29 cellular contexts compared by ENCODE assay signal in the genomic region with DNA sequence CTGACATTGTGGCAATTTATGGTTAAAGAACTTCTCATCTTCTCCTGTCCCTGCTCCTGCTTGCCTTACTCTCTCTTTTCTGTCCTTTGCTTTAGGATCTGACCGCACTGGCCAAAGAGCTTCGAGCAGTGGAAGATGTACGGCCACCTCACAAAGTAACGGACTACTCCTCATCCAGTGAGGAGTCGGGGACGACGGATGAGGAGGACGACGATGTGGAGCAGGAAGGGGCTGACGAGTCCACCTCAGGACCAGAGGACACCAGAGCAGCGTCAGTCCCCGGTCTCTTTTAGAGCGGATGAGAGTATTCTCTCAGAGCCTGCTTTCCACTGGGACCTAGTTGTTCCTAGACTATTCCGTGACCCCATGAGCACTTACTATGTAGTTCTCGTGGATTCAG.
"Had no signal": no experiment of that assay in that cellular context is flagged by ENCODE, and none has a peak within 500 bp of the region (broad histone marks: within the 10 kb centered on the region; RNA-seq: fewer than 3 reads in every experiment).

No MANE protein-coding gene starts in this region.

- H3K9me3 ChIP-seq: gastroesophageal sphincter, heart left ventricle, neutrophil, sigmoid colon, stomach, thyroid gland, upper lobe of left lung, vagina had no signal

- H3K27me3 Mint-ChIP-seq: activated B cell treated with CpG ODN at 0.5 μM for 24 hours; activated naive CD4-positive, alpha-beta T cell treated with anti-CD3 and anti-CD28 coated beads, Interleukin-2, amount 10 ng/mL, durations not matched to agents 7 days and 5 days; activated naive CD8-positive, alpha-beta T cell treated with anti-CD3 and anti-CD28 coated beads, Interleukin-2, amount 50 U/mL, for 24 hours; central memory CD8-positive, alpha-beta T cell; memory B cell; stimulated activated naive B cell treated with anti-CD40 and anti-IgM and Interleukin-4, amounts not matched to agents 10 μg/mL and 1 μg/mL and 100 μg/mL, for 72 hours had no signal

- H3K4me3 Mint-ChIP-seq: activated B cell treated with CpG ODN at 0.5 μM for 24 hours; activated naive CD4-positive, alpha-beta T cell treated with anti-CD3 and anti-CD28 coated beads, Interleukin-2, amount 10 ng/mL, durations not matched to agents 7 days and 5 days; activated naive CD8-positive, alpha-beta T cell treated with anti-CD3 and anti-CD28 coated beads, Interleukin-2, amount 50 U/mL, for 24 hours; central memory CD8-positive, alpha-beta T cell; immature natural killer cell; memory B cell; natural killer cell; stimulated activated naive B cell treated with anti-CD40 and anti-IgM and Interleukin-4, amounts not matched to agents 10 μg/mL and 1 μg/mL and 100 μg/mL, for 72 hours had no signal

- ATAC-seq: activated naive CD8-positive, alpha-beta T cell treated with anti-CD3 and anti-CD28 coated beads, Interleukin-2, amount 50 U/mL, for 24 hours; gastroesophageal sphincter; heart left ventricle; natural killer cell; SK-N-SH treated with all-trans-retinoic acid at 6 μM for 48 hours; stimulated activated naive B cell treated with anti-CD40 and anti-IgM and Interleukin-4, amounts not matched to agents 10 μg/mL and 1 μg/mL and 100 μg/mL, for 72 hours had no signal

- DNase-seq: activated B cell treated with CpG ODN at 0.5 μM for 24 hours; activated CD4-positive, alpha-beta T cell treated with anti-CD3 and anti-CD28 coated beads for 4 hours; activated CD4-positive, alpha-beta T cell treated with anti-CD3 and anti-CD28 coated beads, Interleukin-2, amount 50 U/mL, for 4 hours; activated gamma-delta T cell; activated naive CD4-positive, alpha-beta T cell treated with anti-CD3 and anti-CD28 coated beads, Interleukin-2, amount 10 ng/mL, durations not matched to agents 7 days and 5 days; activated naive CD8-positive, alpha-beta T cell treated with anti-CD3 and anti-CD28 coated beads, Interleukin-2, amount 50 U/mL, for 24 hours; activated T-cell treated with anti-CD3 and anti-CD28 coated beads for 4 hours; amygdala; dermis blood vessel endothelial cell; effector CD4-positive, alpha-beta T cell; heart left ventricle; hypothalamus; immature natural killer cell; natural killer cell; retina; sigmoid colon; small intestine; stimulated activated CD4-positive, alpha-beta T cell treated with anti-CD3 and anti-CD28 coated beads, Interleukin-4, amount 100 ng/mL, for 4 hours; stimulated activated CD8-positive, alpha-beta memory T cell treated with anti-CD3 and anti-CD28 coated beads, Interleukin-4, amount 100 ng/mL, for 48 hours; stimulated activated naive B cell treated with anti-CD40 and anti-IgM and Interleukin-4, amounts not matched to agents 10 μg/mL and 1 μg/mL and 100 μg/mL, for 72 hours; stomach; thyroid gland; upper lobe of left lung had no signal

- H3K27ac Mint-ChIP-seq: activated B cell treated with CpG ODN at 0.5 μM for 24 hours; activated naive CD4-positive, alpha-beta T cell treated with anti-CD3 and anti-CD28 coated beads, Interleukin-2, amount 10 ng/mL, durations not matched to agents 7 days and 5 days; activated naive CD8-positive, alpha-beta T cell treated with anti-CD3 and anti-CD28 coated beads, Interleukin-2, amount 50 U/mL, for 24 hours; immature natural killer cell; memory B cell; natural killer cell; stimulated activated naive B cell treated with anti-CD40 and anti-IgM and Interleukin-4, amounts not matched to agents 10 μg/mL and 1 μg/mL and 100 μg/mL, for 72 hours had no signal

- H3K9me3 Mint-ChIP-seq: activated B cell treated with CpG ODN at 0.5 μM for 24 hours; activated naive CD4-positive, alpha-beta T cell treated with anti-CD3 and anti-CD28 coated beads, Interleukin-2, amount 10 ng/mL, durations not matched to agents 7 days and 5 days; activated naive CD8-positive, alpha-beta T cell treated with anti-CD3 and anti-CD28 coated beads, Interleukin-2, amount 50 U/mL, for 24 hours; central memory CD8-positive, alpha-beta T cell; immature natural killer cell; memory B cell; natural killer cell; stimulated activated naive B cell treated with anti-CD40 and anti-IgM and Interleukin-4, amounts not matched to agents 10 μg/mL and 1 μg/mL and 100 μg/mL, for 72 hours had no signal

- H3K4me1 Mint-ChIP-seq: activated B cell treated with CpG ODN at 0.5 μM for 24 hours; activated naive CD4-positive, alpha-beta T cell treated with anti-CD3 and anti-CD28 coated beads, Interleukin-2, amount 10 ng/mL, durations not matched to agents 7 days and 5 days; activated naive CD8-positive, alpha-beta T cell treated with anti-CD3 and anti-CD28 coated beads, Interleukin-2, amount 50 U/mL, for 24 hours; central memory CD8-positive, alpha-beta T cell; immature natural killer cell; memory B cell; natural killer cell; stimulated activated naive B cell treated with anti-CD40 and anti-IgM and Interleukin-4, amounts not matched to agents 10 μg/mL and 1 μg/mL and 100 μg/mL, for 72 hours had no signal
